8 cellular contexts compared by ENCODE assay signal in genomic region chr16:72124761-72125634, GRCh38. TPM values are rescaled to one million over a fixed set of nuclear protein-coding genes. Genes with fewer than 3 reads are reported as not detected.
A peak's percentile ranks its signal among the peaks of the same experiment; 100 is the strongest.
DNase-seq lines count a peak whose midpoint lies in the region; ATAC-seq and TF ChIP-seq lines count a peak whose summit lies in the region.

No MANE protein-coding gene starts in this region.

- H2AFZ ChIP-seq in hepatocyte, result peak overlapping the region; percentile 18

- no peaks in the 10 kb centered on the region for H3K9me3 Mint-ChIP-seq in T-cell

- ATAC-seq in GM21526 (IDR thresholded peaks at IDR 0.05; ENCODE audit: low FRiP score, unreplicated experiment), result peak; percentile 74
- ATAC-seq in T-cell (replicated peaks in 1 of 4), result peak; percentile 40 to 72 (median 62)
- ATAC-seq in sciatic nerve, result peak; percentile 89
- no peak for ATAC-seq in GM21390 (IDR thresholded peaks at IDR 0.05; ENCODE audit: unreplicated experiment)

- intact Hi-C loops in ascending aorta (cut with DNase I) (no loop called here), sciatic nerve (cut with DNase I) (no loop called here)

- no peaks in the 10 kb centered on the region for H3K9me2 ChIP-seq in hepatocyte (replicated peaks; ENCODE audit: insufficient read depth)

- CTCF ChIA-PET in T-cell (lab: Charles Lee), result interaction anchor here in 1 of 2 donors (1.4 kb wide), 1 partner anchor 1832 kb away, joined by 3 read pairs; no protein-coding TSS in a partner anchor

- H3K27me3 Mint-ChIP-seq in T-cell, result no peaks in the 10 kb centered on the region

- TF ChIP-seq CTCF in C4-2B (conservative IDR thresholded peaks at IDR 0.05) (peak; percentile 85), ascending aorta (IDR thresholded peaks at IDR 0.05) (peak; percentile 47 to 76 (median 65)), hepatocyte (IDR thresholded peaks at IDR 0.05; ENCODE audit: poor library complexity) (peak; percentile 80)

- no peak overlapping the region for H3K4me3 ChIP-seq in ascending aorta
- no peak overlapping the region for H3K4me3 ChIP-seq in hepatocyte

- peaks cover 0 to 7% (median 4%) of the 10 kb centered on the region in 3 donors for H3K4me1 Mint-ChIP-seq in T-cell

- no peaks in the 10 kb centered on the region for H3K36me3 ChIP-seq in ascending aorta
- no peaks in the 10 kb centered on the region for H3K36me3 ChIP-seq in hepatocyte (replicated peaks; ENCODE audit: insufficient read depth, low read depth)

- H3K9me3 ChIP-seq in ascending aorta, result no peaks in the 10 kb centered on the region
- no peaks in the 10 kb centered on the region for H3K9me3 ChIP-seq in hepatocyte (ENCODE audit: low read depth)

- no peak overlapping the region for H3K4me3 Mint-ChIP-seq in T-cell

- H4K20me1 ChIP-seq in hepatocyte (ENCODE audit: insufficient read depth, poor library complexity, severe bottlenecking), result no peaks in the 10 kb centered on the region

- H3K79me2 ChIP-seq in hepatocyte, result no peaks in the 10 kb centered on the region

- no peaks in the 10 kb centered on the region for H3K4me1 ChIP-seq in ascending aorta
- H3K4me1 ChIP-seq in hepatocyte (ENCODE audit: insufficient read depth), result peaks cover 8% of the 10 kb centered on the region

- H3K27me3 ChIP-seq in ascending aorta (no peaks in the 10 kb centered on the region), hepatocyte (no peaks in the 10 kb centered on the region)

- H3K4me2 ChIP-seq in hepatocyte, result peak overlapping the region; percentile 55

- H3K27ac Mint-ChIP-seq in T-cell, result no peak overlapping the region

- POLR2A ChIA-PET in T-cell (lab: Charles Lee), result no interaction called here

- no peaks in the 10 kb centered on the region for H3K36me3 Mint-ChIP-seq in T-cell

- H3K27ac ChIP-seq in C4-2B (no peak overlapping the region), ascending aorta (no peak overlapping the region), hepatocyte (peak overlapping the region; percentile 49)

- WGBS in hepatocyte (ENCODE audit: low lambda C conversion rate, missing lambda C conversion rate), result 41% methylated on average over 13 of the region's 13 CpGs

- DNase-seq in NCI-H1105 treated with DMSO at 0.1 percent for 48 hours (lab: John Stamatoyannopoulos, UW) (peak; percentile 51), T-cell (peak in 31 of 34 experiments; percentile 4 to 58 (median 41)), ascending aorta (ENCODE audit: low spot score in 2 of 2) (no peak), hepatocyte (ENCODE audit: low spot score) (peak; percentile 82), sciatic nerve (ENCODE audit: low spot score) (peak; percentile 80)

RNA-seq across cellular contexts. Expression of gene DHX38, which starts 31.4 kb away (rescaled TPM):
- total RNA-seq in T-cell (100 to 1,000 TPM in 4 of 5 donors, 10 to 100 TPM in 1; 97.5 to 122 (median 116) TPM), ascending aorta (11.7 TPM), hepatocyte (40.2 and 42.2 TPM in 2 replicates), sciatic nerve (68.6 TPM)
- polyA plus RNA-seq in hepatocyte, result 32.9 and 50.8 TPM in 2 replicates

RNA-seq across cellular contexts. Expression of gene TXNL4B, which starts 31.6 kb away (rescaled TPM):
- total RNA-seq in T-cell, result 10 to 100 TPM; 10.9 to 24.2 (median 19.4) TPM
- total RNA-seq in ascending aorta, result 2.4 TPM
- total RNA-seq in hepatocyte, result 9.2 and 10.0 TPM in 2 replicates
- polyA plus RNA-seq in hepatocyte, result 8.5 and 10.9 TPM in 2 replicates
- 18.8 TPM for total RNA-seq in sciatic nerve

RNA-seq across cellular contexts. Expression of gene PMFBP1, which starts 47.0 kb away (rescaled TPM):
- total RNA-seq in T-cell, result 1 to 10 TPM in 4 of 5 donors, under 1 TPM in 1; 0.23 to 3.2 (median 1.1) TPM
- not detected for total RNA-seq in ascending aorta
- total RNA-seq in hepatocyte, result 0.44 and 1.4 TPM in 2 replicates
- 2.9 and 3.4 TPM in 2 replicates for polyA plus RNA-seq in hepatocyte
- total RNA-seq in sciatic nerve, result 0.36 TPM

Comparison
In these comparisons a context has a peak if more than half of its experiments do, and no peak if none do; other contexts are left out.
1. DNase-seq: peak in NCI-H1105 treated with DMSO at 0.1 percent for 48 hours (single experiment), T-cell (31 of 34), hepatocyte (single experiment) and sciatic nerve (single experiment); none in ascending aorta (0 of 2).
2. Peak in every context shown above with its lines, with median percentiles within 50 percentile points of each other: CTCF ChIP-seq.